ENCODE assay signal across 1 cellular context in genomic region chr20:46089338-46090094, GRCh38.
TF ChIP-seq lines count a peak whose summit lies in the region.

NCOA5 (minus strand) TSS chr20:46089962; CDS start chr20:46079424, 10,538 bp downstream.

TF ChIP-seq in HepG2, 621 proteins besides CTCF, POLR2A, EP300 and RAD21 (continued from another document and continues in another):
- TF ChIP-seq GPBP1L1 (CRISPR knock-in tag; IDR thresholded peaks at IDR 0.05) (no peak), ZNF256 (CRISPR knock-in tag; conservative IDR thresholded peaks at IDR 0.05) (peak; percentile 77; the same call in 1 of the 2 replicates), NCOA1 (CRISPR knock-in tag; IDR thresholded peaks at IDR 0.05) (no peak), ZNF335 (CRISPR knock-in tag; IDR thresholded peaks at IDR 0.05) (peak; percentile 95), ZNF563 (CRISPR knock-in tag; IDR thresholded peaks at IDR 0.05) (peak; percentile 97), ZNF788 (CRISPR knock-in tag; IDR thresholded peaks at IDR 0.05; ENCODE audit: borderline replicate concordance) (peak; percentile 96), ZNF562 (CRISPR knock-in tag; IDR thresholded peaks at IDR 0.05; ENCODE audit: borderline replicate concordance) (no peak), ZNF414 (CRISPR knock-in tag; IDR thresholded peaks at IDR 0.05) (0 out of 2 replicates have a peak, but pooled peaks have one; percentile 78), SMARCC2 (IDR thresholded peaks at IDR 0.05) (peak; percentile 28; the same call in 1 of the 2 replicates), AGO1 (IDR thresholded peaks at IDR 0.05; ENCODE audit: low read depth, low read length, poor library complexity, severe bottlenecking) (peak; percentile 87), DBP (CRISPR knock-in tag; IDR thresholded peaks at IDR 0.05; ENCODE audit: not compliant biosample characterization) (peak; percentile 90), KMT2A (CRISPR knock-in tag; IDR thresholded peaks at IDR 0.05) (peak; percentile 88), ZBTB4 (CRISPR knock-in tag; IDR thresholded peaks at IDR 0.05; ENCODE audit: borderline replicate concordance) (0 out of 2 replicates have a peak, but pooled peaks have one; percentile 33), TAF15 (IDR thresholded peaks at IDR 0.05; ENCODE audit: low read depth, low read length, poor library complexity, severe bottlenecking) (peak; percentile 82), GTF2F1 (IDR thresholded peaks at IDR 0.05; ENCODE audit: low read length) (peak; percentile 61; the same call in 1 of the 2 replicates), ZSCAN12 (CRISPR knock-in tag; IDR thresholded peaks at IDR 0.05) (peak; percentile 85; the same call in 1 of the 2 replicates), ZNF441 (CRISPR knock-in tag; IDR thresholded peaks at IDR 0.05; ENCODE audit: borderline replicate concordance) (peak; percentile 88), CENPT (CRISPR knock-in tag; IDR thresholded peaks at IDR 0.05; ENCODE audit: low read depth) (peak; percentile 99), ISX (CRISPR knock-in tag; conservative IDR thresholded peaks at IDR 0.05) (peak; percentile 71; the same call in 1 of the 2 replicates), DNMT1 (CRISPR knock-in tag; IDR thresholded peaks at IDR 0.05) (peak; percentile 100), ARNTL (CRISPR knock-in tag; IDR thresholded peaks at IDR 0.05) (peak; percentile 41; the same call in 1 of the 2 replicates), ZNF557 (CRISPR knock-in tag; IDR thresholded peaks at IDR 0.05) (no peak), ATF7-NPFF (CRISPR knock-in tag; IDR thresholded peaks at IDR 0.05; ENCODE audit: low read depth) (peak; percentile 99), ZBED4 (CRISPR knock-in tag; IDR thresholded peaks at IDR 0.05; ENCODE audit: borderline replicate concordance) (peak; percentile 94), ZFP36L1 (CRISPR knock-in tag; IDR thresholded peaks at IDR 0.05) (peak; percentile 93; the same call in 1 of the 2 replicates), ZNF251 (CRISPR knock-in tag; IDR thresholded peaks at IDR 0.05) (no peak), KAT8 (CRISPR knock-in tag; IDR thresholded peaks at IDR 0.05) (peak; percentile 95), MXD3 (CRISPR knock-in tag; IDR thresholded peaks at IDR 0.05) (peak; percentile 86), ZFP36 (IDR thresholded peaks at IDR 0.05; ENCODE audit: borderline replicate concordance, low read depth, low read length, partially characterized antibody) (no peak), RBFOX2 (IDR thresholded peaks at IDR 0.05; ENCODE audit: low read depth, low read length) (peak; percentile 100), IKZF4 (CRISPR knock-in tag; IDR thresholded peaks at IDR 0.05; ENCODE audit: borderline replicate concordance, low read depth, not compliant biosample characterization) (peak; percentile 99), MZF1 (CRISPR knock-in tag; IDR thresholded peaks at IDR 0.05; ENCODE audit: borderline replicate concordance) (peak; percentile 10; the same call in 1 of the 2 replicates), HMG20A (CRISPR knock-in tag; IDR thresholded peaks at IDR 0.05; ENCODE audit: borderline replicate concordance) (no peak), LCORL (IDR thresholded peaks at IDR 0.05) (no peak), LCORL (CRISPR knock-in tag; IDR thresholded peaks at IDR 0.05) (peak; percentile 74; the same call in 1 of the 2 replicates), ZNF766 (CRISPR knock-in tag; IDR thresholded peaks at IDR 0.05; ENCODE audit: borderline replicate concordance) (peak; percentile 97), REPIN1 (CRISPR knock-in tag; IDR thresholded peaks at IDR 0.05; ENCODE audit: borderline replicate concordance, low read depth) (peak; percentile 99), KAT7 (CRISPR knock-in tag; IDR thresholded peaks at IDR 0.05; ENCODE audit: borderline replicate concordance) (peak; percentile 92), GABPB1 (CRISPR knock-in tag; IDR thresholded peaks at IDR 0.05) (peak; percentile 88), SNAPC5 (CRISPR knock-in tag; IDR thresholded peaks at IDR 0.05; ENCODE audit: borderline replicate concordance) (0 out of 2 replicates have a peak, but pooled peaks have one; percentile 77), E2F5 (CRISPR knock-in tag; conservative IDR thresholded peaks at IDR 0.05) (peak; percentile 96), ZNF180 (CRISPR knock-in tag; IDR thresholded peaks at IDR 0.05; ENCODE audit: borderline replicate concordance, low read depth) (peak; percentile 44; the same call in 1 of the 2 replicates), KLF9 (CRISPR knock-in tag; IDR thresholded peaks at IDR 0.05; ENCODE audit: low read depth) (peak; percentile 90; the same call in 1 of the 2 replicates), NFE2 (CRISPR knock-in tag; IDR thresholded peaks at IDR 0.05) (no peak), YEATS2 (CRISPR knock-in tag; IDR thresholded peaks at IDR 0.05; ENCODE audit: borderline replicate concordance) (peak; percentile 93; the same call in 1 of the 2 replicates), ZC3H4 (CRISPR knock-in tag; IDR thresholded peaks at IDR 0.05; ENCODE audit: borderline replicate concordance) (peak; percentile 36; the same call in 1 of the 2 replicates), NFE2L1 (CRISPR knock-in tag; IDR thresholded peaks at IDR 0.05; ENCODE audit: borderline replicate concordance) (no peak; the same call in 1 of the 2 replicates), HNF4G (IDR thresholded peaks at IDR 0.05; ENCODE audit: borderline replicate concordance, low read depth, low read length) (no peak), HNF4G (CRISPR knock-in tag; IDR thresholded peaks at IDR 0.05; ENCODE audit: borderline replicate concordance, low read depth) (peak; percentile 78), ZMAT5 (CRISPR knock-in tag; IDR thresholded peaks at IDR 0.05; ENCODE audit: borderline replicate concordance, low read depth) (no peak), THAP8 (CRISPR knock-in tag; IDR thresholded peaks at IDR 0.05; ENCODE audit: borderline replicate concordance) (no peak; the same call in 1 of the 2 replicates), REXO4 (CRISPR knock-in tag; IDR thresholded peaks at IDR 0.05; ENCODE audit: borderline replicate concordance) (peak; percentile 68), HOMEZ (CRISPR knock-in tag; IDR thresholded peaks at IDR 0.05; ENCODE audit: low read depth) (peak; percentile 17; the same call in 1 of the 2 replicates), ZNF326 (CRISPR knock-in tag; IDR thresholded peaks at IDR 0.05; ENCODE audit: borderline replicate concordance) (no peak)
